Comparison of ENCODE assay signal across 15 cellular contexts in the genomic region with DNA sequence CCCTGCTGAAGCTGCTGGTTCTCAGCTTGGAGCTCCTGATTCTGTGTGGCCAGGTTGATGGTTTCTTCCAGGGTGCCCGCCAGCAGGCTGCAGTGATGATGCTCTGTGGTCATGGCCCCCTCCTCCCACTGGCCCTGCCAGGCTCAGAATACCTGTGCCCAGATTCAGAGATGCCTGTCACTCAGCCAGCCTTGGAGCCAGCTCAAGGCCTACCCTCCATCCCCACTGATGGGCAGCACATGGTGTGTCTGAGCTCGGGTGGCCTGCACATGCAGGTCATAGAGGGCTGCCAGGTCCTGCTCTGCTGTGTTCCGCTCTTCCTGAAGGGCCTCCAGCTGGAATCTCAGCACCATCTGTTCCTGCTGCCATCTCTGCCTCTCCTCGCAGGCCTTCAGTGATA. TPM values are rescaled to one million over a fixed set of nuclear protein-coding genes. Genes with fewer than 3 reads are reported as not detected.
DNase-seq lines count a peak whose midpoint lies in the region; ATAC-seq, FAIRE-seq and TF ChIP-seq lines count a peak whose summit lies in the region.
"Had no signal": no experiment of that assay in that cellular context is flagged by ENCODE, and none has a peak within 500 bp of the region (broad histone marks: within the 10 kb centered on the region; RNA-seq: fewer than 3 reads in every experiment).

No MANE protein-coding gene starts in this region.

- TF ChIP-seq CTCF in foreskin keratinocyte (conservative IDR thresholded peaks at IDR 0.05), result no peak

- peaks cover 28 to 100% (median 48%) of the 10 kb centered on the region in 10 experiments for H3K4me1 ChIP-seq in BLaER1 treated with 17β-estradiol and CSF1 and Interleukin-3, amounts not matched to agents 10 nM and 100 nM
- peaks cover 8% of the 10 kb centered on the region for H3K4me1 ChIP-seq in foreskin keratinocyte

- H4K20me1 ChIP-seq in BLaER1 treated with 17β-estradiol and CSF1 and Interleukin-3, amounts not matched to agents 10 nM and 100 nM, result no peaks in the 10 kb centered on the region

- peak overlapping the region; percentile 62 to 98 (median 73) for H3K4me2 ChIP-seq in BLaER1 treated with 17β-estradiol and CSF1 and Interleukin-3, amounts not matched to agents 10 nM and 100 nM

- peaks cover 6 to 62% (median 23%) of the 10 kb centered on the region in 11 experiments; a peak in 20 of 22 replicates for H3K36me3 ChIP-seq in BLaER1 treated with 17β-estradiol and CSF1 and Interleukin-3, amounts not matched to agents 10 nM and 100 nM

- peak; percentile 27 for FAIRE-seq in GM12892 (lab: Jason Lieb, UNC)

- H3K9ac ChIP-seq in BLaER1 treated with 17β-estradiol and CSF1 and Interleukin-3, amounts not matched to agents 10 nM and 100 nM, result peak overlapping the region in 7 of 11 experiments; percentile 43 to 73 (median 65); a peak in 7 of 22 replicates

- H3K4me3 ChIP-seq in BLaER1 treated with 17β-estradiol and CSF1 and Interleukin-3, amounts not matched to agents 10 nM and 100 nM, result no peak overlapping the region

- peaks cover 0 to 8% (median 1%) of the 10 kb centered on the region in 11 experiments; a peak in 14 of 22 replicates for H3K9me3 ChIP-seq in BLaER1 treated with 17β-estradiol and CSF1 and Interleukin-3, amounts not matched to agents 10 nM and 100 nM (replicated peaks in 1 of 11)

- no peak for ATAC-seq in foreskin keratinocyte
- no peak for ATAC-seq in GM18520 (IDR thresholded peaks at IDR 0.05; ENCODE audit: unreplicated experiment)
- ATAC-seq: Panc1 had no signal

- TF ChIP-seq POLR2A in GM12892 (IDR thresholded peaks at IDR 0.05; ENCODE audit: low read depth, low read length), result no peak

- peaks cover 17 to 23% (median 19%) of the 10 kb centered on the region in 11 experiments for H3K27me3 ChIP-seq in BLaER1 treated with 17β-estradiol and CSF1 and Interleukin-3, amounts not matched to agents 10 nM and 100 nM
- H3K27me3 ChIP-seq in foreskin keratinocyte, result no peaks in the 10 kb centered on the region

- intact Hi-C loops in posterior vena cava (cut with DNase I), result no loop called here

- H3K27ac ChIP-seq in BLaER1 treated with 17β-estradiol and CSF1 and Interleukin-3, amounts not matched to agents 10 nM and 100 nM, result peak overlapping the region in 10 of 11 experiments; percentile 50 to 81 (median 70); a peak in 17 of 22 replicates
- H3K27ac ChIP-seq in cingulate gyrus (ENCODE audit: low read depth, low read length), result peak overlapping the region; percentile 49
- H3K27ac ChIP-seq in foreskin keratinocyte, result no peak overlapping the region

- no peak for DNase-seq in GM12892 (ENCODE audit: insufficient read length)
- peak; percentile 70 for DNase-seq in posterior vena cava (ENCODE audit: low spot score)
- DNase-seq in putamen (ENCODE audit: low spot score), result no peak
- no peak for DNase-seq in dedifferentiated amniotic fluid mesenchymal stem cell (ENCODE audit: extremely low spot score)
- no peak for DNase-seq in foreskin keratinocyte
- DNase-seq: activated effector memory CD4-positive, alpha-beta T cell treated with Interleukin-2 at 50 U/mL for 16 hours; glutamatergic neuron; posterior cingulate gyrus; stimulated activated CD4-positive, alpha-beta T cell treated with anti-CD3 and anti-CD28 coated beads, Interleukin-4, amount 100 ng/mL, for 4 hours; trophoblast cell had no signal

RNA-seq across cellular contexts. Expression of a gene that starts 5.4 kb away (rescaled TPM):
- polyA plus RNA-seq in GM12892 (2012; ENCODE audit: missing spikeins), result 76.3 TPM
- 10 to 100 TPM; 43.9 to 55.0 TPM for total RNA-seq in posterior vena cava
- 36.3 and 36.4 TPM in 2 replicates for total RNA-seq in foreskin keratinocyte
- polyA plus RNA-seq in foreskin keratinocyte, result 45.7 and 46.3 TPM in 2 replicates

RNA-seq across cellular contexts. Expression of a gene that starts 5.7 kb away (rescaled TPM):
- polyA plus RNA-seq in GM12892 (2012; ENCODE audit: missing spikeins), result 25.9 TPM
- total RNA-seq in posterior vena cava (10 to 100 TPM; 12.5 to 19.7 TPM), foreskin keratinocyte (4.1 and 4.4 TPM in 2 replicates)
- 4.5 and 5.0 TPM in 2 replicates for polyA plus RNA-seq in foreskin keratinocyte

RNA-seq across cellular contexts. Expression of a gene that starts 12.8 kb away (rescaled TPM):
- polyA plus RNA-seq in GM12892 (2012; ENCODE audit: missing spikeins), result 38.1 TPM
- total RNA-seq in posterior vena cava, result 10 to 100 TPM; 27.9 to 28.0 TPM
- 44.0 and 49.1 TPM in 2 replicates for total RNA-seq in foreskin keratinocyte
- polyA plus RNA-seq in foreskin keratinocyte, result 66.2 and 74.5 TPM in 2 replicates

RNA-seq across cellular contexts. Expression of a gene that starts 22.6 kb away (rescaled TPM):
- 7.2 TPM for polyA plus RNA-seq in GM12892 (2012; ENCODE audit: missing spikeins)
- total RNA-seq in posterior vena cava (10 to 100 TPM in 1 of 2 donors, 1 to 10 TPM in 1; 8.5 to 11.0 TPM), foreskin keratinocyte (2.5 and 4.4 TPM in 2 replicates)
- polyA plus RNA-seq in foreskin keratinocyte, result 10.4 and 11.6 TPM in 2 replicates
- total RNA-seq: M059J had no signal
